8 cellular contexts compared by ENCODE assay signal in genomic region chr19:45423033-45423588, GRCh38. TPM values are rescaled to one million over a fixed set of nuclear protein-coding genes. Genes with fewer than 3 reads are reported as not detected.
DNase-seq lines count a peak whose midpoint lies in the region; ATAC-seq, FAIRE-seq and TF ChIP-seq lines count a peak whose summit lies in the region.

No MANE protein-coding gene starts in this region.

- H3K79me2 ChIP-seq in GM23338 (replicated peaks; ENCODE audit: insufficient read depth) = peaks cover 5% of the 10 kb centered on the region; the same call in 1 of the 2 replicates

- H3K27me3 ChIP-seq in GM23338 (ENCODE audit: insufficient read depth) (no peaks in the 10 kb centered on the region), small intestine (ENCODE audit: control insufficient read depth in 2 of 2, insufficient read depth in 2 of 2, low read length in 2 of 2) (no peaks in the 10 kb centered on the region)

- DNase-seq in GM23338 (ENCODE audit: low spot score) = no peak
- DNase-seq in activated CD4-positive, alpha-beta T cell treated with anti-CD3 and anti-CD28 coated beads, Interleukin-2, amount 10 ng/mL, durations not matched to agents 7 days and 5 days = no peak
- no peak for DNase-seq in fibroblast of villous mesenchyme (ENCODE audit: low read depth)
- no peak for DNase-seq in small intestine
- no peak for DNase-seq in NOMO-1 (lab: John Stamatoyannopoulos, UW; ENCODE audit: unreplicated experiment in 2 of 2)
- no peak for DNase-seq in GM12892 (ENCODE audit: insufficient read length)
- DNase-seq in UCSD-AML1 (lab: John Stamatoyannopoulos, UW; ENCODE audit: unreplicated experiment) = no peak
- no peak for DNase-seq in DMS 273 (lab: John Stamatoyannopoulos, UW; ENCODE audit: unreplicated experiment)

- no peak overlapping the region; the same call in 1 of the 2 replicates for H3K27ac ChIP-seq in GM23338 (ENCODE audit: low read depth)
- H3K27ac ChIP-seq in small intestine (ENCODE audit: low read depth in 1 of 2, low read length in 1 of 2) = peak overlapping the region; percentile 74 to 98

- H3F3A ChIP-seq in GM23338 (replicated peaks; ENCODE audit: low read depth) = peaks cover 12% of the 10 kb centered on the region; the same call in 1 of the 2 replicates

- H3K4me2 ChIP-seq in GM23338 = peak overlapping the region; percentile 77

- H3K9me2 ChIP-seq in GM23338 (ENCODE audit: insufficient read depth) = no peaks in the 10 kb centered on the region

- H3K36me3 ChIP-seq in GM23338 (ENCODE audit: insufficient read depth) (no peaks in the 10 kb centered on the region; the same call in 1 of the 2 replicates), small intestine (ENCODE audit: control insufficient read depth in 2 of 2, insufficient read depth in 2 of 2, low read length in 2 of 2) (no peaks in the 10 kb centered on the region)

- no peaks in the 10 kb centered on the region for H3K9me3 ChIP-seq in small intestine (ENCODE audit: control insufficient read depth, low read depth)

- no peaks in the 10 kb centered on the region for H4K20me1 ChIP-seq in GM23338 (replicated peaks; ENCODE audit: insufficient read depth)

- ATAC-seq in GM23338 = no peak

- FAIRE-seq in small intestine (lab: Jason Lieb, UNC) (no peak), GM12892 (lab: Jason Lieb, UNC) (no peak)

- POLR2A ChIA-PET in activated CD4-positive, alpha-beta T cell treated with anti-CD3 and anti-CD28 coated beads, Interleukin-2, amount 10 ng/mL, durations not matched to agents 7 days and 5 days (lab: Charles Lee) = no interaction called here

- peak overlapping the region; percentile 91; the same call in 1 of the 2 replicates for H2AFZ ChIP-seq in GM23338

- 11 to 14% (median 12%) methylated on average over 20 of the region's 20 CpGs for WGBS in small intestine, 3 donors

- H3K4me3 Mint-ChIP-seq in GM23338 = peak overlapping the region; percentile 96
- peak overlapping the region; percentile 85 for H3K4me3 Mint-ChIP-seq in activated CD4-positive, alpha-beta T cell treated with anti-CD3 and anti-CD28 coated beads, Interleukin-2, amount 10 ng/mL, durations not matched to agents 7 days and 5 days

- H3K27me3 Mint-ChIP-seq in GM23338 (ENCODE audit: insufficient read depth, low read depth, poor library complexity) = peaks cover 8% of the 10 kb centered on the region
- H3K27me3 Mint-ChIP-seq in activated CD4-positive, alpha-beta T cell treated with anti-CD3 and anti-CD28 coated beads, Interleukin-2, amount 10 ng/mL, durations not matched to agents 7 days and 5 days = peaks cover 4% of the 10 kb centered on the region

- H3K36me3 Mint-ChIP-seq in GM23338 (ENCODE audit: low read depth) = peaks cover 15% of the 10 kb centered on the region
- peaks cover 16% of the 10 kb centered on the region for H3K36me3 Mint-ChIP-seq in activated CD4-positive, alpha-beta T cell treated with anti-CD3 and anti-CD28 coated beads, Interleukin-2, amount 10 ng/mL, durations not matched to agents 7 days and 5 days (ENCODE audit: low read depth)

- CTCF ChIA-PET in activated CD4-positive, alpha-beta T cell treated with anti-CD3 and anti-CD28 coated beads, Interleukin-2, amount 10 ng/mL, durations not matched to agents 7 days and 5 days (lab: Charles Lee) = interaction anchor here (1.0 to 4.6 kb wide), 3 partner anchors 8 to 62 kb away, joined by 3 to 24 read pairs (median 16); no protein-coding TSS in a partner anchor

- peaks cover 23% of the 10 kb centered on the region for H3K4me1 Mint-ChIP-seq in GM23338
- H3K4me1 Mint-ChIP-seq in activated CD4-positive, alpha-beta T cell treated with anti-CD3 and anti-CD28 coated beads, Interleukin-2, amount 10 ng/mL, durations not matched to agents 7 days and 5 days = peaks cover 66% of the 10 kb centered on the region

- no peak for TF ChIP-seq POLR2A in GM12892 (IDR thresholded peaks at IDR 0.05; ENCODE audit: low read depth, low read length)

- no peaks in the 10 kb centered on the region; the same call in 2 of the 3 replicates for H3K9me3 Mint-ChIP-seq in GM23338
- H3K9me3 Mint-ChIP-seq in activated CD4-positive, alpha-beta T cell treated with anti-CD3 and anti-CD28 coated beads, Interleukin-2, amount 10 ng/mL, durations not matched to agents 7 days and 5 days = no peaks in the 10 kb centered on the region

- peak overlapping the region; percentile 58 for H3K4me3 ChIP-seq in GM23338
- H3K4me3 ChIP-seq in fibroblast of villous mesenchyme (ENCODE audit: low read depth, low read length) = peak overlapping the region; percentile 81
- H3K4me3 ChIP-seq in small intestine (ENCODE audit: low read depth in 1 of 2, low read length in 2 of 2) = peak overlapping the region; percentile 38 to 61

- TF ChIP-seq CTCF in GM23338 (conservative IDR thresholded peaks at IDR 0.05; ENCODE audit: low read depth in 2 of 2) (no peak), fibroblast of villous mesenchyme (IDR thresholded peaks at IDR 0.05; ENCODE audit: insufficient read depth, low read depth, low read length) (no peak)

- H3K4me1 ChIP-seq in GM23338 (ENCODE audit: insufficient read depth) = peaks cover 14% of the 10 kb centered on the region; the same call in 1 of the 2 replicates
- peaks cover 2 to 7% of the 10 kb centered on the region in 2 donors for H3K4me1 ChIP-seq in small intestine (ENCODE audit: control insufficient read depth in 2 of 2, insufficient read depth in 1 of 2, low read depth in 1 of 2, low read length in 1 of 2)

- H3K27ac Mint-ChIP-seq in GM23338 = peak overlapping the region; percentile 98
- H3K27ac Mint-ChIP-seq in activated CD4-positive, alpha-beta T cell treated with anti-CD3 and anti-CD28 coated beads, Interleukin-2, amount 10 ng/mL, durations not matched to agents 7 days and 5 days = peak overlapping the region; percentile 86

TF ChIP-seq in GM23338, 12 proteins besides CTCF, POLR2A, EP300 and RAD21 (continues in another document):
- TF ChIP-seq STAT1 (IDR thresholded peaks at IDR 0.05; ENCODE audit: unreplicated experiment) (no peak), POLR2AphosphoS5 (IDR thresholded peaks at IDR 0.05; ENCODE audit: low read depth) (no peak)

RNA-seq across cellular contexts. Expression of gene ERCC1, which starts 0.6 kb away (rescaled TPM):
- 39.0 and 45.9 TPM in 2 replicates for total RNA-seq in GM23338 (2014; rRNA removed; shearing (Covaris generic))
- polyA plus RNA-seq in GM23338 (2016; fragmentation: Nextera tagmentation; extraction: Ambion mirVana) = 52.3 and 56.3 TPM in 2 replicates
- total RNA-seq in activated CD4-positive, alpha-beta T cell treated with anti-CD3 and anti-CD28 coated beads, Interleukin-2, amount 10 ng/mL, durations not matched to agents 7 days and 5 days = 10 to 100 TPM; 59.9 to 66.1 TPM
- total RNA-seq in fibroblast of villous mesenchyme = 73.0 and 88.9 TPM in 2 replicates
- polyA plus RNA-seq in small intestine = 10 to 100 TPM; 30.3 to 42.4 (median 32.7) TPM
- polyA plus RNA-seq in GM12892 (2012; ENCODE audit: missing spikeins) = 39.3 TPM

RNA-seq across cellular contexts. Expression of gene POLR1G, which starts 16.7 kb away (rescaled TPM):
- 33.0 and 34.1 TPM in 2 replicates for total RNA-seq in GM23338 (2014; rRNA removed; shearing (Covaris generic))
- 85.9 and 91.1 TPM in 2 replicates for polyA plus RNA-seq in GM23338 (2016; fragmentation: Nextera tagmentation; extraction: Ambion mirVana)
- total RNA-seq in activated CD4-positive, alpha-beta T cell treated with anti-CD3 and anti-CD28 coated beads, Interleukin-2, amount 10 ng/mL, durations not matched to agents 7 days and 5 days = 1 to 10 TPM; 7.0 to 7.4 TPM
- 8.1 and 13.4 TPM in 2 replicates for total RNA-seq in fibroblast of villous mesenchyme
- polyA plus RNA-seq in small intestine = 1 to 10 TPM in 1 of 3 donors, under 1 TPM in 2; 0.27 to 4.1 (median 0.67) TPM
- 4.4 TPM for polyA plus RNA-seq in GM12892 (2012; ENCODE audit: missing spikeins)

RNA-seq across cellular contexts. Expression of gene PPP1R13L, which starts 18.2 kb away (rescaled TPM):
- total RNA-seq in GM23338 (2014; rRNA removed; shearing (Covaris generic)) = 9.6 and 11.3 TPM in 2 replicates
- polyA plus RNA-seq in GM23338 (2016; fragmentation: Nextera tagmentation; extraction: Ambion mirVana) (12.9 and 15.5 TPM in 2 replicates), small intestine (10 to 100 TPM; 17.3 to 30.5 (median 25.3) TPM)
- 10 to 100 TPM; 15.5 to 17.7 TPM for total RNA-seq in activated CD4-positive, alpha-beta T cell treated with anti-CD3 and anti-CD28 coated beads, Interleukin-2, amount 10 ng/mL, durations not matched to agents 7 days and 5 days
- 5.6 and 8.4 TPM in 2 replicates for total RNA-seq in fibroblast of villous mesenchyme
- polyA plus RNA-seq in GM12892 (2012; ENCODE audit: missing spikeins) = 4.6 TPM

RNA-seq across cellular contexts. Expression of gene FOSB, which starts 44.7 kb away (rescaled TPM):
- 0.89 and 1.9 TPM in 2 replicates for total RNA-seq in GM23338 (2014; rRNA removed; shearing (Covaris generic))
- polyA plus RNA-seq in GM23338 (2016; fragmentation: Nextera tagmentation; extraction: Ambion mirVana) (0.55 and 0.77 TPM in 2 replicates), small intestine (10 to 100 TPM in 1 of 3 donors, 1 to 10 TPM in 1, under 1 TPM in 1; 0.89 to 19.0 (median 2.2) TPM)
- 10 to 100 TPM; 36.0 to 43.9 TPM for total RNA-seq in activated CD4-positive, alpha-beta T cell treated with anti-CD3 and anti-CD28 coated beads, Interleukin-2, amount 10 ng/mL, durations not matched to agents 7 days and 5 days
- 13.0 and 16.1 TPM in 2 replicates for total RNA-seq in fibroblast of villous mesenchyme
- polyA plus RNA-seq in GM12892 (2012; ENCODE audit: missing spikeins) = 1.1 TPM

RNA-seq across cellular contexts. Expression of gene ERCC2, which starts 52.7 kb away (rescaled TPM):
- total RNA-seq in GM23338 (2014; rRNA removed; shearing (Covaris generic)) = 81.1 and 84.7 TPM in 2 replicates
- polyA plus RNA-seq in GM23338 (2016; fragmentation: Nextera tagmentation; extraction: Ambion mirVana) (33.3 and 39.4 TPM in 2 replicates), small intestine (10 to 100 TPM in 1 of 3 donors, 1 to 10 TPM in 2; 3.4 to 10.6 (median 5.1) TPM)
- 10 to 100 TPM; 17.3 to 21.4 TPM for total RNA-seq in activated CD4-positive, alpha-beta T cell treated with anti-CD3 and anti-CD28 coated beads, Interleukin-2, amount 10 ng/mL, durations not matched to agents 7 days and 5 days
- 53.5 and 73.0 TPM in 2 replicates for total RNA-seq in fibroblast of villous mesenchyme
- 12.0 TPM for polyA plus RNA-seq in GM12892 (2012; ENCODE audit: missing spikeins)
